Comparison of ENCODE assay signal across 13 cellular contexts in genomic region chr4:89222171-89222570, GRCh38.
DNase-seq lines count a peak whose midpoint lies in the region; ATAC-seq, FAIRE-seq and TF ChIP-seq lines count a peak whose summit lies in the region.
"Had no signal": no experiment of that assay in that cellular context is flagged by ENCODE, and none has a peak within 500 bp of the region (broad histone marks: within the 10 kb centered on the region; RNA-seq: fewer than 3 reads in every experiment).

No MANE protein-coding gene starts in this region.

- H3K27ac Mint-ChIP-seq in activated naive CD8-positive, alpha-beta T cell treated with anti-CD3 and anti-CD28 coated beads for 36 hours = peak overlapping the region; percentile 31
- H3K27ac Mint-ChIP-seq: type B pancreatic cell had no signal

- H3K4me3 Mint-ChIP-seq in activated naive CD8-positive, alpha-beta T cell treated with anti-CD3 and anti-CD28 coated beads for 36 hours = no peak overlapping the region
- H3K4me3 Mint-ChIP-seq: type B pancreatic cell had no signal

- H3K27ac ChIP-seq in coronary artery = no peak overlapping the region
- H3K27ac ChIP-seq: esophagus muscularis mucosa, right atrium auricular region had no signal

- peaks cover 2% of the 10 kb centered on the region for H3K36me3 Mint-ChIP-seq in activated naive CD8-positive, alpha-beta T cell treated with anti-CD3 and anti-CD28 coated beads for 36 hours
- H3K36me3 Mint-ChIP-seq: type B pancreatic cell had no signal

- H3K9me3 Mint-ChIP-seq in activated naive CD8-positive, alpha-beta T cell treated with anti-CD3 and anti-CD28 coated beads for 36 hours = no peaks in the 10 kb centered on the region
- H3K9me3 Mint-ChIP-seq: type B pancreatic cell had no signal

- no peak overlapping the region for H3K4me3 ChIP-seq in coronary artery
- no peak overlapping the region for H3K4me3 ChIP-seq in foreskin fibroblast (ENCODE audit: low read depth in 1 of 2, low read length in 2 of 2)
- H3K4me3 ChIP-seq: esophagus muscularis mucosa, right atrium auricular region had no signal

- H3K4me1 Mint-ChIP-seq in activated naive CD8-positive, alpha-beta T cell treated with anti-CD3 and anti-CD28 coated beads for 36 hours = peaks cover 14% of the 10 kb centered on the region

- TF ChIP-seq CTCF in coronary artery (IDR thresholded peaks at IDR 0.05) (no peak), foreskin fibroblast (IDR thresholded peaks at IDR 0.05; ENCODE audit: low read depth, low read length) (no peak)

- no peak for FAIRE-seq in frontal cortex (lab: Jason Lieb, UNC)
- FAIRE-seq: HTR-8/SVneo had no signal

- peaks cover 6% of the 10 kb centered on the region for H3K27me3 Mint-ChIP-seq in activated naive CD8-positive, alpha-beta T cell treated with anti-CD3 and anti-CD28 coated beads for 36 hours
- H3K27me3 Mint-ChIP-seq: type B pancreatic cell had no signal

- DNase-seq in stimulated activated CD4-positive, alpha-beta T cell treated with anti-CD3 and anti-CD28 coated beads, Interleukin-15, amount 100 ng/mL, for 24 hours = peak; percentile 20
- no peak for DNase-seq in stimulated activated CD4-positive, alpha-beta T cell treated with anti-CD3 and anti-CD28 coated beads, Interleukin-4, amount 100 ng/mL, for 1 hour
- DNase-seq in activated naive CD8-positive, alpha-beta T cell treated with anti-CD3 and anti-CD28 coated beads for 36 hours = peak; percentile 3
- DNase-seq in coronary artery (ENCODE audit: low spot score) (no peak), cerebellar cortex (ENCODE audit: low spot score) (no peak), frontal cortex (ENCODE audit: low spot score in 2 of 2) (no peak), foreskin fibroblast (no peak)
- DNase-seq: NCI-H1694 had no signal

- ATAC-seq in HG03378 (IDR thresholded peaks at IDR 0.05; ENCODE audit: unreplicated experiment) = peak; percentile 58

Comparison
In these comparisons a context has a peak if more than half of its experiments do, and no peak if none do; other contexts are left out.
1. DNase-seq: peak in stimulated activated CD4-positive, alpha-beta T cell treated with anti-CD3 and anti-CD28 coated beads, Interleukin-15, amount 100 ng/mL, for 24 hours (single experiment) and activated naive CD8-positive, alpha-beta T cell treated with anti-CD3 and anti-CD28 coated beads for 36 hours (single experiment); none in stimulated activated CD4-positive, alpha-beta T cell treated with anti-CD3 and anti-CD28 coated beads, Interleukin-4, amount 100 ng/mL, for 1 hour (single experiment), coronary artery (single experiment), cerebellar cortex (single experiment), frontal cortex (0 of 2) and foreskin fibroblast (0 of 2).